ENCODE assay signal across 16 cellular contexts in genomic region chr12:124437121-124437520, GRCh38.
"Had no signal": no experiment of that assay in that cellular context is flagged by ENCODE, and none has a peak within 500 bp of the region (broad histone marks: within the 10 kb centered on the region; RNA-seq: fewer than 3 reads in every experiment).

No MANE protein-coding gene starts in this region.

- H3K27ac Mint-ChIP-seq: activated CD4-positive, alpha-beta memory T cell treated with anti-CD3 and anti-CD28 coated beads for 36 hours; activated T-helper 1 cell treated with anti-CD3 and anti-CD28 coated beads, Interleukin-12 subunit alpha, Interleukin-12 subunit beta, Interleukin-2, Interleukin-4 antibody, amounts not matched to agents 30 ng/mL and 10 ng/mL and 1 ng/mL, durations not matched to agents 14 hours and 24 hours and 36 hours; dendritic cell treated with granulocyte-macrophage colony-stimulating factor and Interleukin-4, amounts not matched to agents 40 ng/mL and 50 ng/mL, for 4 days; nephron progenitor cell; stimulated activated memory B cell treated with anti-CD40 and anti-IgM and Interleukin-4, amounts not matched to agents 10 μg/mL and 1 μg/mL and 100 μg/mL, for 72 hours had no signal

- H3K27me3 ChIP-seq: body of pancreas, ovary, upper lobe of left lung had no signal

- H3K9me3 Mint-ChIP-seq: activated CD4-positive, alpha-beta memory T cell treated with anti-CD3 and anti-CD28 coated beads for 36 hours; activated T-helper 1 cell treated with anti-CD3 and anti-CD28 coated beads, Interleukin-12 subunit alpha, Interleukin-12 subunit beta, Interleukin-2, Interleukin-4 antibody, amounts not matched to agents 30 ng/mL and 10 ng/mL and 1 ng/mL, durations not matched to agents 14 hours and 24 hours and 36 hours; dendritic cell treated with granulocyte-macrophage colony-stimulating factor and Interleukin-4, amounts not matched to agents 40 ng/mL and 50 ng/mL, for 4 days; nephron progenitor cell; stimulated activated memory B cell treated with anti-CD40 and anti-IgM and Interleukin-4, amounts not matched to agents 10 μg/mL and 1 μg/mL and 100 μg/mL, for 72 hours had no signal

- H3K4me1 ChIP-seq: body of pancreas had no signal

- H3K9me3 ChIP-seq: body of pancreas, ovary, upper lobe of left lung had no signal

- H3K27me3 Mint-ChIP-seq: activated CD4-positive, alpha-beta memory T cell treated with anti-CD3 and anti-CD28 coated beads for 36 hours; dendritic cell treated with granulocyte-macrophage colony-stimulating factor and Interleukin-4, amounts not matched to agents 40 ng/mL and 50 ng/mL, for 4 days; stimulated activated memory B cell treated with anti-CD40 and anti-IgM and Interleukin-4, amounts not matched to agents 10 μg/mL and 1 μg/mL and 100 μg/mL, for 72 hours had no signal

- DNase-seq: activated CD4-positive, alpha-beta memory T cell treated with anti-CD3 and anti-CD28 coated beads for 36 hours; activated CD8-positive, alpha-beta memory T cell treated with anti-CD3 and anti-CD28 coated beads, Interleukin-2, amount 50 U/mL, for 4 hours; activated naive CD4-positive, alpha-beta T cell; body of pancreas; cerebellar nuclear complex; head of caudate nucleus; left cardiac atrium; nephron progenitor cell; ovary; small intestine; SW 1271 had no signal

- H3K4me3 ChIP-seq: body of pancreas, ovary, upper lobe of left lung had no signal

- H3K4me3 Mint-ChIP-seq: activated CD4-positive, alpha-beta memory T cell treated with anti-CD3 and anti-CD28 coated beads for 36 hours; activated T-helper 1 cell treated with anti-CD3 and anti-CD28 coated beads, Interleukin-12 subunit alpha, Interleukin-12 subunit beta, Interleukin-2, Interleukin-4 antibody, amounts not matched to agents 30 ng/mL and 10 ng/mL and 1 ng/mL, durations not matched to agents 14 hours and 24 hours and 36 hours; dendritic cell treated with granulocyte-macrophage colony-stimulating factor and Interleukin-4, amounts not matched to agents 40 ng/mL and 50 ng/mL, for 4 days; nephron progenitor cell; stimulated activated memory B cell treated with anti-CD40 and anti-IgM and Interleukin-4, amounts not matched to agents 10 μg/mL and 1 μg/mL and 100 μg/mL, for 72 hours had no signal

- H3K36me3 ChIP-seq: ovary had no signal

- H3K27ac ChIP-seq: body of pancreas had no signal

- ATAC-seq: body of pancreas; esophagus mucosa; stimulated activated memory B cell treated with anti-CD40 and anti-IgM and Interleukin-4, amounts not matched to agents 10 μg/mL and 1 μg/mL and 100 μg/mL, for 72 hours had no signal
